Comparison of ENCODE assay signal across 18 cellular contexts in the genomic region with DNA sequence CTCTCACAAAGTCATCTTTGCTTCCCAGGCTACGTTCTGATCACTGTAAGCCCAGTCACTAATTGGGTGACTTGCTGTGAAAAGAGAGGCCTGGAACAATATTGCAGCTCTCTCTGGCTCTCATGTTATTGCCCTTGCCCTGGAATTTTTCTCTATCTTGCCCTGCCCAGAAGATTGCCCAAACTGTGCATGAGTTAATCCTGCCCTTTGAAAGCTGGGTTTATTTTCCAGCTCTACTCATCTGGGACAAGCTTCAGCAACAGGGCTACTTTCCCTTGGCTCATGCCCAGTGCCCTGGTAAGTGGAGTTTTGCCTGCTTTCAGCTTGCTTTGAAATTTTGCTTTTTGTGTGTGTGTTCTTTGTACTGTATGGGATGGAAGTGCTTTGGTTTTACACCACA.
"Had no signal": no experiment of that assay in that cellular context is flagged by ENCODE, and none has a peak within 500 bp of the region (broad histone marks: within the 10 kb centered on the region; RNA-seq: fewer than 3 reads in every experiment).

No MANE protein-coding gene starts in this region.

- H3K27ac Mint-ChIP-seq: activated CD8-positive, alpha-beta T cell treated with anti-CD3 and anti-CD28 coated beads for 36 hours; naive thymus-derived CD4-positive, alpha-beta T cell; WTC11 had no signal

- H3K36me3 ChIP-seq: colonic mucosa, gastrocnemius medialis, heart right ventricle, neutrophil, thoracic aorta, uterus had no signal

- H3K4me1 ChIP-seq: body of pancreas, colonic mucosa, gastrocnemius medialis, heart right ventricle, uterus had no signal

- H3K9me3 ChIP-seq: body of pancreas, colonic mucosa, gastrocnemius medialis, heart right ventricle, neutrophil, thoracic aorta, uterus had no signal

- H3K36me3 Mint-ChIP-seq: naive thymus-derived CD4-positive, alpha-beta T cell; WTC11 had no signal

- H3K27ac ChIP-seq: body of pancreas, colonic mucosa, gastrocnemius medialis, heart right ventricle, neutrophil, thoracic aorta, uterus had no signal

- ATAC-seq: activated CD8-positive, alpha-beta T cell treated with anti-CD3 and anti-CD28 coated beads for 36 hours; activated T-cell treated with anti-CD3 and anti-CD28 coated beads, Interleukin-2, amount 50 U/mL, for 4 hours; body of pancreas; gastrocnemius medialis; naive thymus-derived CD4-positive, alpha-beta T cell; stimulated activated naive CD8-positive, alpha-beta T cell treated with anti-CD3 and anti-CD28 coated beads, Interleukin-15, Interleukin-2, amounts not matched to agents 100 U/mL and 50 U/mL, for 24 hours; WTC11 had no signal

- H3K9me3 Mint-ChIP-seq: activated CD8-positive, alpha-beta T cell treated with anti-CD3 and anti-CD28 coated beads for 36 hours; activated T-cell treated with anti-CD3 and anti-CD28 coated beads, Interleukin-2, amount 50 U/mL, for 4 hours; WTC11 had no signal

- DNase-seq: activated CD4-positive, alpha-beta T cell treated with anti-CD3 and anti-CD28 coated beads for 48 hours; activated CD8-positive, alpha-beta T cell treated with anti-CD3 and anti-CD28 coated beads for 36 hours; activated effector memory CD4-positive, alpha-beta T cell treated with Interleukin-2 at 50 U/mL for 16 hours; activated naive CD4-positive, alpha-beta T cell treated with anti-CD3 and anti-CD28 coated beads, Interleukin-2, amount 50 U/mL, for 16 hours; activated T-cell treated with anti-CD3 and anti-CD28 coated beads, Interleukin-2, amount 50 U/mL, for 4 hours; body of pancreas; central memory CD4-positive, alpha-beta T cell; colonic mucosa; gastrocnemius medialis; heart right ventricle; left cardiac atrium; naive thymus-derived CD4-positive, alpha-beta T cell; stimulated activated naive CD8-positive, alpha-beta T cell treated with anti-CD3 and anti-CD28 coated beads, Interleukin-15, Interleukin-2, amounts not matched to agents 100 U/mL and 50 U/mL, for 24 hours; uterus had no signal

- H3K4me2 ChIP-seq: smooth muscle cell had no signal

- H3K4me3 ChIP-seq: body of pancreas, colonic mucosa, gastrocnemius medialis, heart right ventricle, smooth muscle cell, thoracic aorta, uterus had no signal

- H3K4me3 Mint-ChIP-seq: activated CD8-positive, alpha-beta T cell treated with anti-CD3 and anti-CD28 coated beads for 36 hours; activated T-cell treated with anti-CD3 and anti-CD28 coated beads, Interleukin-2, amount 50 U/mL, for 4 hours; naive thymus-derived CD4-positive, alpha-beta T cell; WTC11 had no signal

- H3K27me3 ChIP-seq: body of pancreas, colonic mucosa, gastrocnemius medialis, heart right ventricle, neutrophil, uterus had no signal

- H3K4me1 Mint-ChIP-seq: naive thymus-derived CD4-positive, alpha-beta T cell; WTC11 had no signal
